ENCODE assay signal across 2 cellular contexts in genomic region chr6:158869010-158869603, GRCh38.
TF ChIP-seq lines count a peak whose summit lies in the region.

No MANE protein-coding gene starts in this region.

TF ChIP-seq in SK-N-SH, 30 proteins besides CTCF, POLR2A, EP300 and RAD21 (continued from another document):
- TF ChIP-seq USF2 (IDR thresholded peaks at IDR 0.05; ENCODE audit: borderline replicate concordance, low read depth, low read length), result no peak
- TF ChIP-seq FOXM1 (IDR thresholded peaks at IDR 0.05; ENCODE audit: low read depth), result no peak
- no peak for TF ChIP-seq TEAD4 (IDR thresholded peaks at IDR 0.05; ENCODE audit: borderline replicate concordance, insufficient read depth)
- TF ChIP-seq TCF12 (IDR thresholded peaks at IDR 0.05), result no peak
- no peak for TF ChIP-seq CHD2 (IDR thresholded peaks at IDR 0.05; ENCODE audit: low read length, partially characterized antibody)
- TF ChIP-seq RXRA (IDR thresholded peaks at IDR 0.05; ENCODE audit: borderline replicate concordance, low read depth), result no peak
- TF ChIP-seq SMC3 (IDR thresholded peaks at IDR 0.05; ENCODE audit: low read depth, low read length), result no peak
- no peak for TF ChIP-seq FOSL2 (IDR thresholded peaks at IDR 0.05; ENCODE audit: borderline replicate concordance, low read depth)
- TF ChIP-seq NRF1 (IDR thresholded peaks at IDR 0.05; ENCODE audit: low read depth, low read length), result no peak
- no peak for TF ChIP-seq YY1 (IDR thresholded peaks at IDR 0.05; ENCODE audit: low read depth)
- TF ChIP-seq GATA2 (CRISPR knock-in tag; IDR thresholded peaks at IDR 0.05), result no peak

TF ChIP-seq in SK-N-SH treated with all-trans-retinoic acid at 6 μM for 48 hours, 23 proteins besides CTCF, POLR2A, EP300 and RAD21 (continued from another document):
- no peak for TF ChIP-seq ZNF8 (CRISPR knock-in tag; IDR thresholded peaks at IDR 0.05)
- no peak for TF ChIP-seq CSRNP3 (CRISPR knock-in tag; IDR thresholded peaks at IDR 0.05)
- no peak for TF ChIP-seq SNAI2 (CRISPR knock-in tag; IDR thresholded peaks at IDR 0.05)
- TF ChIP-seq ISL1 (CRISPR knock-in tag; IDR thresholded peaks at IDR 0.05), result no peak
- TF ChIP-seq GLIS3 (CRISPR knock-in tag; IDR thresholded peaks at IDR 0.05), result no peak
- no peak for TF ChIP-seq BACH2 (CRISPR knock-in tag; IDR thresholded peaks at IDR 0.05; ENCODE audit: borderline replicate concordance)
- no peak for TF ChIP-seq OSR1 (CRISPR knock-in tag; IDR thresholded peaks at IDR 0.05)
- TF ChIP-seq, protein P1, sequence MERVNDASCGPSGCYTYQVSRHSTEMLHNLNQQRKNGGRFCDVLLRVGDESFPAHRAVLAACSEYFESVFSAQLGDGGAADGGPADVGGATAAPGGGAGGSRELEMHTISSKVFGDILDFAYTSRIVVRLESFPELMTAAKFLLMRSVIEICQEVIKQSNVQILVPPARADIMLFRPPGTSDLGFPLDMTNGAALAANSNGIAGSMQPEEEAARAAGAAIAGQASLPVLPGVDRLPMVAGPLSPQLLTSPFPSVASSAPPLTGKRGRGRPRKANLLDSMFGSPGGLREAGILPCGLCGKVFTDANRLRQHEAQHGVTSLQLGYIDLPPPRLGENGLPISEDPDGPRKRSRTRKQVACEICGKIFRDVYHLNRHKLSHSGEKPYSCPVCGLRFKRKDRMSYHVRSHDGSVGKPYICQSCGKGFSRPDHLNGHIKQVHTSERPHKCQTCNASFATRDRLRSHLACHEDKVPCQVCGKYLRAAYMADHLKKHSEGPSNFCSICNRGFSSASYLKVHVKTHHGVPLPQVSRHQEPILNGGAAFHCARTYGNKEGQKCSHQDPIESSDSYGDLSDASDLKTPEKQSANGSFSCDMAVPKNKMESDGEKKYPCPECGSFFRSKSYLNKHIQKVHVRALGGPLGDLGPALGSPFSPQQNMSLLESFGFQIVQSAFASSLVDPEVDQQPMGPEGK (CRISPR knock-in tag; IDR thresholded peaks at IDR 0.05; ENCODE audit: borderline replicate concordance), result no peak
- TF ChIP-seq CSDC2 (CRISPR knock-in tag; IDR thresholded peaks at IDR 0.05), result no peak
- no peak for TF ChIP-seq ZFP3 (CRISPR knock-in tag; IDR thresholded peaks at IDR 0.05)
TF ChIP-seq in SK-N-SH treated with all-trans-retinoic acid at 6 μM for 48 hours: peak in this region for 0.
